Comparison of ENCODE assay signal across 1 cellular context in genomic region chr14:56579345-56580316, GRCh38.
A peak's percentile ranks its signal among the peaks of the same experiment; 100 is the strongest.
TF ChIP-seq lines count a peak whose summit lies in the region.

TMEM260 (plus strand) TSS chr14:56579798; CDS start chr14:56579915, 117 bp downstream.

TF ChIP-seq in HepG2, 621 proteins besides CTCF, POLR2A, EP300 and RAD21 (continued from another document and continues in another):
- TF ChIP-seq, protein P1, sequence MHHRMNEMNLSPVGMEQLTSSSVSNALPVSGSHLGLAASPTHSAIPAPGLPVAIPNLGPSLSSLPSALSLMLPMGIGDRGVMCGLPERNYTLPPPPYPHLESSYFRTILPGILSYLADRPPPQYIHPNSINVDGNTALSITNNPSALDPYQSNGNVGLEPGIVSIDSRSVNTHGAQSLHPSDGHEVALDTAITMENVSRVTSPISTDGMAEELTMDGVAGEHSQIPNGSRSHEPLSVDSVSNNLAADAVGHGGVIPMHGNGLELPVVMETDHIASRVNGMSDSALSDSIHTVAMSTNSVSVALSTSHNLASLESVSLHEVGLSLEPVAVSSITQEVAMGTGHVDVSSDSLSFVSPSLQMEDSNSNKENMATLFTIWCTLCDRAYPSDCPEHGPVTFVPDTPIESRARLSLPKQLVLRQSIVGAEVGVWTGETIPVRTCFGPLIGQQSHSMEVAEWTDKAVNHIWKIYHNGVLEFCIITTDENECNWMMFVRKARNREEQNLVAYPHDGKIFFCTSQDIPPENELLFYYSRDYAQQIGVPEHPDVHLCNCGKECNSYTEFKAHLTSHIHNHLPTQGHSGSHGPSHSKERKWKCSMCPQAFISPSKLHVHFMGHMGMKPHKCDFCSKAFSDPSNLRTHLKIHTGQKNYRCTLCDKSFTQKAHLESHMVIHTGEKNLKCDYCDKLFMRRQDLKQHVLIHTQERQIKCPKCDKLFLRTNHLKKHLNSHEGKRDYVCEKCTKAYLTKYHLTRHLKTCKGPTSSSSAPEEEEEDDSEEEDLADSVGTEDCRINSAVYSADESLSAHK (CRISPR knock-in tag; IDR thresholded peaks at IDR 0.05; ENCODE audit: borderline replicate concordance) = no peak
- TF ChIP-seq NCOA2 (CRISPR knock-in tag; IDR thresholded peaks at IDR 0.05) (no peak; the same call in 1 of the 2 replicates), ZNF691 (CRISPR knock-in tag; IDR thresholded peaks at IDR 0.05; ENCODE audit: borderline replicate concordance, low read depth) (peak; percentile 54; the same call in 1 of the 2 replicates), ZEB1 (IDR thresholded peaks at IDR 0.05; ENCODE audit: insufficient replicate concordance, low read depth) (no peak), ZNF460 (CRISPR knock-in tag; IDR thresholded peaks at IDR 0.05; ENCODE audit: borderline replicate concordance) (no peak), ZBTB20 (CRISPR knock-in tag; IDR thresholded peaks at IDR 0.05; ENCODE audit: borderline replicate concordance, low read depth) (peak; percentile 80; the same call in 1 of the 2 replicates), KLF11 (CRISPR knock-in tag; IDR thresholded peaks at IDR 0.05) (no peak), KLF12 (CRISPR knock-in tag; IDR thresholded peaks at IDR 0.05; ENCODE audit: borderline replicate concordance) (no peak), MXD3 (CRISPR knock-in tag; IDR thresholded peaks at IDR 0.05) (peak; percentile 52; the same call in 1 of the 2 replicates), FOXK1 (CRISPR knock-in tag; IDR thresholded peaks at IDR 0.05; ENCODE audit: borderline replicate concordance, low read depth) (peak; percentile 68; the same call in 1 of the 2 replicates), ZFX (CRISPR knock-in tag; IDR thresholded peaks at IDR 0.05; ENCODE audit: low read depth) (peak; percentile 82), ATF5 (CRISPR knock-in tag; IDR thresholded peaks at IDR 0.05; ENCODE audit: low read depth) (no peak), ZNF18 (CRISPR knock-in tag; IDR thresholded peaks at IDR 0.05; ENCODE audit: insufficient replicate concordance) (no peak), ZNF746 (CRISPR knock-in tag; IDR thresholded peaks at IDR 0.05) (no peak), MATR3 (CRISPR knock-in tag; IDR thresholded peaks at IDR 0.05) (no peak), E2F5 (CRISPR knock-in tag; conservative IDR thresholded peaks at IDR 0.05) (no peak), ZBTB1 (CRISPR knock-in tag; IDR thresholded peaks at IDR 0.05; ENCODE audit: borderline replicate concordance) (no peak), ZNF629 (CRISPR knock-in tag; conservative IDR thresholded peaks at IDR 0.05) (no peak), SATB2 (CRISPR knock-in tag; IDR thresholded peaks at IDR 0.05) (no peak), HINFP (CRISPR knock-in tag; IDR thresholded peaks at IDR 0.05; ENCODE audit: low read depth) (0 out of 2 replicates have a peak, but pooled peaks have one; percentile 9), ZNF569 (CRISPR knock-in tag; IDR thresholded peaks at IDR 0.05; ENCODE audit: borderline replicate concordance) (no peak)
- TF ChIP-seq, protein P2, sequence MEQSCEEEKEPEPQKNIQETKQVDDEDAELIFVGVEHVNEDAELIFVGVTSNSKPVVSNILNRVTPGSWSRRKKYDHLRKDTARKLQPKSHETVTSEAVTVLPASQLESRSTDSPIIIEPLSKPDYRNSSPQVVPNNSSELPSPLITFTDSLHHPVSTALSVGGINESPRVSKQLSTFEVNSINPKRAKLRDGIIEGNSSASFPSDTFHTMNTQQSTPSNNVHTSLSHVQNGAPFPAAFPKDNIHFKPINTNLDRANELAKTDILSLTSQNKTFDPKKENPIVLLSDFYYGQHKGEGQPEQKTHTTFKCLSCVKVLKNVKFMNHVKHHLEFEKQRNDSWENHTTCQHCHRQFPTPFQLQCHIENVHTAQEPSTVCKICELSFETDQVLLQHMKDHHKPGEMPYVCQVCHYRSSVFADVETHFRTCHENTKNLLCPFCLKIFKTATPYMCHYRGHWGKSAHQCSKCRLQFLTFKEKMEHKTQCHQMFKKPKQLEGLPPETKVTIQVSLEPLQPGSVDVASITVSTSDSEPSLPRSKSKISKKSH (CRISPR knock-in tag; IDR thresholded peaks at IDR 0.05; ENCODE audit: borderline replicate concordance) = 0 out of 2 replicates have a peak, but pooled peaks have one; percentile 49
- TF ChIP-seq, protein P3, sequence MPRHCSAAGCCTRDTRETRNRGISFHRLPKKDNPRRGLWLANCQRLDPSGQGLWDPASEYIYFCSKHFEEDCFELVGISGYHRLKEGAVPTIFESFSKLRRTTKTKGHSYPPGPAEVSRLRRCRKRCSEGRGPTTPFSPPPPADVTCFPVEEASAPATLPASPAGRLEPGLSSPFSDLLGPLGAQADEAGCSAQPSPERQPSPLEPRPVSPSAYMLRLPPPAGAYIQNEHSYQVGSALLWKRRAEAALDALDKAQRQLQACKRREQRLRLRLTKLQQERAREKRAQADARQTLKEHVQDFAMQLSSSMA (CRISPR knock-in tag; IDR thresholded peaks at IDR 0.05) = no peak
- TF ChIP-seq, protein P4, sequence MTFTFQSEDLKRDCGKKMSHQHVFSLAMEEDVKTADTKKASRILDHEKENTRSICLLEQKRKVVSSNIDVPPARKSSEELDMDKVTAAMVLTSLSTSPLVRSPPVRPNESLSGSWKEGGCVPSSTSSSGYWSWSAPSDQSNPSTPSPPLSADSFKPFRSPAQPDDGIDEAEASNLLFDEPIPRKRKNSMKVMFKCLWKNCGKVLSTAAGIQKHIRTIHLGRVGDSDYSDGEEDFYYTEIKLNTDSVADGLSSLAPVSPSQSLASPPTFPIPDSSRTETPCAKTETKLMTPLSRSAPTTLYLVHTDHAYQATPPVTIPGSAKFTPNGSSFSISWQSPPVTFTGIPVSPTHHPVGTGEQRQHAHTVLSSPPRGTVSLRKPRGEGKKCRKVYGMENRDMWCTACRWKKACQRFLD (CRISPR knock-in tag; IDR thresholded peaks at IDR 0.05; ENCODE audit: borderline replicate concordance) = peak; percentile 89; the same call in 1 of the 2 replicates
- TF ChIP-seq, protein P5, sequence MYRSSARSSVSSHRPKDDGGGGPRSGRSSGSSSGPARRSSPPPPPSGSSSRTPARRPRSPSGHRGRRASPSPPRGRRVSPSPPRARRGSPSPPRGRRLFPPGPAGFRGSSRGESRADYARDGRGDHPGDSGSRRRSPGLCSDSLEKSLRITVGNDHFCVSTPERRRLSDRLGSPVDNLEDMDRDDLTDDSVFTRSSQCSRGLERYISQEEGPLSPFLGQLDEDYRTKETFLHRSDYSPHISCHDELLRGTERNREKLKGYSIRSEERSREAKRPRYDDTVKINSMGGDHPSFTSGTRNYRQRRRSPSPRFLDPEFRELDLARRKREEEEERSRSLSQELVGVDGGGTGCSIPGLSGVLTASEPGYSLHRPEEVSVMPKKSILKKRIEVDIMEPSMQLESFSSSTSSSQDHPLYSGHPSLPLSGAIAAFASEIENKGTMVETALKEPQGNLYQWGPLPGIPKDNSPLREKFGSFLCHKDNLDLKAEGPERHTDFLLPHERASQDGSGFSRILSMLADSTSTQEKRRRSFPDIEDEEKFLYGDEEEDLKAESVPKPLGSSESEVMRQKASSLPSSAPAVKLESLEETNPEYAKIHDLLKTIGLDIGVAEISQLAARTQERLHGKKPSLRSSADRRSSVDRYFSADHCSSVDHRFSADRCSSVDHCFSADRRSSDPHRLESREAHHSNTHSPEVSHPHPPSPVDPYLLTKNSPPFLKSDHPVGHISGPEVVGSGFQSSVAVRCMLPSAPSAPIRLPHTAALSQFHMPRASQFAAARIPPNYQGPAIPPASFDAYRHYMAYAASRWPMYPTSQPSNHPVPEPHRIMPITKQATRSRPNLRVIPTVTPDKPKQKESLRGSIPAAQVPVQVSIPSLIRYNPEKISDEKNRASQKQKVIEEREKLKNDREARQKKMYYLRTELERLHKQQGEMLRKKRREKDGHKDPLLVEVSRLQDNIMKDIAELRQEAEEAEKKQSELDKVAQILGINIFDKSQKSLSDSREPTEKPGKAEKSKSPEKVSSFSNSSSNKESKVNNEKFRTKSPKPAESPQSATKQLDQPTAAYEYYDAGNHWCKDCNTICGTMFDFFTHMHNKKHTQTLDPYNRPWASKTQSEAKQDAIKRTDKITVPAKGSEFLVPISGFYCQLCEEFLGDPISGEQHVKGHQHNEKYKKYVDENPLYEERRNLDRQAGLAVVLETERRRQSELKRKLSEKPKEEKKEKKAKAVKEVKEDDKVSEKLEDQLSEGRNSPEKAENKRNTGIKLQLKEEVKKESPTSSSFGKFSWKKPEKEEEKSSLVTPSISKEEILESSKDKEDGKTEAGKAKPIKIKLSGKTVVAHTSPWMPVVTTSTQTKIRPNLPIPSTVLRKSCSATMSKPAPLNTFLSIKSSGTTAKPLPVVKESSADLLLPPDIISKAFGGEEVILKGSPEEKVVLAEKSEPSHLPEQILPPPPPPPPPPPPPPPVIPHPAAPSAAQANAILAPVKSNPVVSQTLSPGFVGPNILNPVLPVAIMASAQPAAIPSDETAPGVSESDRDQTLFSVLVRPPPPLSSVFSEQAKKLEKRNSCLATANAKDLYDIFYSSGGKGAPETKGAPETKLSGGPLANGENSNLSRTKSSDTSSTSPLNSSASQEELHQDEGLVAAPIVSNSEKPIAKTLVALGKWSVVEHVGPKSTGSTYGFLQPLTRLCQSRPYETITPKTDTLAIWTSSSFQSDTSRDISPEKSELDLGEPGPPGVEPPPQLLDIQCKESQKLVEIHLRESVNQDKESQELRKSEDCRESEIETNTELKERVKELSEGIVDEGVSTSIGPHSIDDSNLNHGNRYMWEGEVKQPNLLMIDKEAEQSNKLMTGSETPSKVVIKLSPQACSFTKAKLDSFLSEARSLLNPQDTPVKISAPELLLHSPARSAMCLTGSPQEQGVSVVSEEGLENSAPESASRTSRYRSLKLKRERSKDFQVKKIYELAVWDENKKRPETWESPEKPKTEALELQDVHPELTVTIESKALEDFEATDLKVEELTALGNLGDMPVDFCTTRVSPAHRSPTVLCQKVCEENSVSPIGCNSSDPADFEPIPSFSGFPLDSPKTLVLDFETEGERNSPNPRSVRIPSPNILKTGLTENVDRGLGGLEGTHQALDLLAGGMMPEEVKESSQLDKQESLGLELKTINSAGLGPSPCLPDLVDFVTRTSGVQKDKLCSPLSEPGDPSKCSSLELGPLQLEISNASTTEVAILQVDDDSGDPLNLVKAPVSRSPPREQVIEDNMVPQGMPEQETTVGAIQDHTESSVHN (CRISPR knock-in tag; IDR thresholded peaks at IDR 0.05) = peak; percentile 46; the same call in 1 of the 2 replicates
- TF ChIP-seq, protein P6, sequence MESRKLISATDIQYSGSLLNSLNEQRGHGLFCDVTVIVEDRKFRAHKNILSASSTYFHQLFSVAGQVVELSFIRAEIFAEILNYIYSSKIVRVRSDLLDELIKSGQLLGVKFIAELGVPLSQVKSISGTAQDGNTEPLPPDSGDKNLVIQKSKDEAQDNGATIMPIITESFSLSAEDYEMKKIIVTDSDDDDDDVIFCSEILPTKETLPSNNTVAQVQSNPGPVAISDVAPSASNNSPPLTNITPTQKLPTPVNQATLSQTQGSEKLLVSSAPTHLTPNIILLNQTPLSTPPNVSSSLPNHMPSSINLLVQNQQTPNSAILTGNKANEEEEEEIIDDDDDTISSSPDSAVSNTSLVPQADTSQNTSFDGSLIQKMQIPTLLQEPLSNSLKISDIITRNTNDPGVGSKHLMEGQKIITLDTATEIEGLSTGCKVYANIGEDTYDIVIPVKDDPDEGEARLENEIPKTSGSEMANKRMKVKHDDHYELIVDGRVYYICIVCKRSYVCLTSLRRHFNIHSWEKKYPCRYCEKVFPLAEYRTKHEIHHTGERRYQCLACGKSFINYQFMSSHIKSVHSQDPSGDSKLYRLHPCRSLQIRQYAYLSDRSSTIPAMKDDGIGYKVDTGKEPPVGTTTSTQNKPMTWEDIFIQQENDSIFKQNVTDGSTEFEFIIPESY (CRISPR knock-in tag; IDR thresholded peaks at IDR 0.05) = no peak; the same call in 1 of the 2 replicates
